ENCODE assay signal across 1 cellular context in the genomic region with DNA sequence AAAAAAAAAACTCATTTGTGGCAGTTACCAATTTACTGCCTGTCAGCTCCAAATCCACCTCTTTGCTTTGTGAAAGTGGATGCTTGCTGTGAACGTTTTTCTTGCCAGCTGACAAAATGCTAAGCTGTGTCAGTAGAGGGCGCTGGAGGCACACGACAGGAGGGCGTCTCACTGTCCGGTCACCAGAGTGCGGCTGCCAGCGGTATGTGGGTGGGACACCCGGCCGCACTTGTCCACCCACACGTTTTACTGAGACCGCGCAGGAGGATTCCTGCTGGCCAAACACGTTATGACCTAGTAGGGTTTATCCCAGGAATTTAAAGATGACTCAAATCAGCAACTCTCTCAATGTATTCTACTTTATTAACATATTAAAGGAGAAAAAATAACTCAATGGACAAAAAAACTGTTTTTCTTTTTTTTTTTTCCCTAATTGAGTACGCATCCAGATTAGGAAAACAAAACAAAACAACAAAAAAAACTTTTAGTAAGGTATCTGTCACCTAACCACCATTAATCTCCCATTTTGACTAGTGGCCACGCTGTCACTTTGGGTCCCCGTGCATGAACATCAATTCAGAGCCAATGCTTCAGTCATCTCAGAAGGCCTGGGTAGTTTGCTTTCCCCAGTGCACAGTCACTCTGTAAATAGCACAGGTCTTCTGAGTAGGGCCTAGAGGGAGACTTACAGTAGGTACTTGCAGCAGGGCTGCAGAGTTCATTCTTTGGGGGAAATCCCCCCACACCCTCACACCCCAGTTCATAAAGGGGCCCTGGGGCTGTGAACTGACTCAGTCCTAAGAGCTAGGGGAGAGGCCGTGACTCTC.
TF ChIP-seq lines count a peak whose summit lies in the region.

No MANE protein-coding gene starts in this region.

TF ChIP-seq in HepG2, 621 proteins besides CTCF, POLR2A, EP300 and RAD21 (continued from another document and continues in another):
- no peak for TF ChIP-seq ZNF790 (CRISPR knock-in tag; IDR thresholded peaks at IDR 0.05; ENCODE audit: borderline replicate concordance)
- TF ChIP-seq, protein P1, sequence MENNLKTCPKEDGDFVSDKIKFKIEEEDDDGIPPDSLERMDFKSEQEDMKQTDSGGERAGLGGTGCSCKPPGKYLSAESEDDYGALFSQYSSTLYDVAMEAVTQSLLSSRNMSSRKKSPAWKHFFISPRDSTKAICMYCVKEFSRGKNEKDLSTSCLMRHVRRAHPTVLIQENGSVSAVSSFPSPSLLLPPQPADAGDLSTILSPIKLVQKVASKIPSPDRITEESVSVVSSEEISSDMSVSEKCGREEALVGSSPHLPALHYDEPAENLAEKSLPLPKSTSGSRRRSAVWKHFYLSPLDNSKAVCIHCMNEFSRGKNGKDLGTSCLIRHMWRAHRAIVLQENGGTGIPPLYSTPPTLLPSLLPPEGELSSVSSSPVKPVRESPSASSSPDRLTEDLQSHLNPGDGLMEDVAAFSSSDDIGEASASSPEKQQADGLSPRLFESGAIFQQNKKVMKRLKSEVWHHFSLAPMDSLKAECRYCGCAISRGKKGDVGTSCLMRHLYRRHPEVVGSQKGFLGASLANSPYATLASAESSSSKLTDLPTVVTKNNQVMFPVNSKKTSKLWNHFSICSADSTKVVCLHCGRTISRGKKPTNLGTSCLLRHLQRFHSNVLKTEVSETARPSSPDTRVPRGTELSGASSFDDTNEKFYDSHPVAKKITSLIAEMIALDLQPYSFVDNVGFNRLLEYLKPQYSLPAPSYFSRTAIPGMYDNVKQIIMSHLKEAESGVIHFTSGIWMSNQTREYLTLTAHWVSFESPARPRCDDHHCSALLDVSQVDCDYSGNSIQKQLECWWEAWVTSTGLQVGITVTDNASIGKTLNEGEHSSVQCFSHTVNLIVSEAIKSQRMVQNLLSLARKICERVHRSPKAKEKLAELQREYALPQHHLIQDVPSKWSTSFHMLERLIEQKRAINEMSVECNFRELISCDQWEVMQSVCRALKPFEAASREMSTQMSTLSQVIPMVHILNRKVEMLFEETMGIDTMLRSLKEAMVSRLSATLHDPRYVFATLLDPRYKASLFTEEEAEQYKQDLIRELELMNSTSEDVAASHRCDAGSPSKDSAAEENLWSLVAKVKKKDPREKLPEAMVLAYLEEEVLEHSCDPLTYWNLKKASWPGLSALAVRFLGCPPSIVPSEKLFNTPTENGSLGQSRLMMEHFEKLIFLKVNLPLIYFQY (CRISPR knock-in tag; IDR thresholded peaks at IDR 0.05; ENCODE audit: borderline replicate concordance): no peak
- TF ChIP-seq, protein P2, sequence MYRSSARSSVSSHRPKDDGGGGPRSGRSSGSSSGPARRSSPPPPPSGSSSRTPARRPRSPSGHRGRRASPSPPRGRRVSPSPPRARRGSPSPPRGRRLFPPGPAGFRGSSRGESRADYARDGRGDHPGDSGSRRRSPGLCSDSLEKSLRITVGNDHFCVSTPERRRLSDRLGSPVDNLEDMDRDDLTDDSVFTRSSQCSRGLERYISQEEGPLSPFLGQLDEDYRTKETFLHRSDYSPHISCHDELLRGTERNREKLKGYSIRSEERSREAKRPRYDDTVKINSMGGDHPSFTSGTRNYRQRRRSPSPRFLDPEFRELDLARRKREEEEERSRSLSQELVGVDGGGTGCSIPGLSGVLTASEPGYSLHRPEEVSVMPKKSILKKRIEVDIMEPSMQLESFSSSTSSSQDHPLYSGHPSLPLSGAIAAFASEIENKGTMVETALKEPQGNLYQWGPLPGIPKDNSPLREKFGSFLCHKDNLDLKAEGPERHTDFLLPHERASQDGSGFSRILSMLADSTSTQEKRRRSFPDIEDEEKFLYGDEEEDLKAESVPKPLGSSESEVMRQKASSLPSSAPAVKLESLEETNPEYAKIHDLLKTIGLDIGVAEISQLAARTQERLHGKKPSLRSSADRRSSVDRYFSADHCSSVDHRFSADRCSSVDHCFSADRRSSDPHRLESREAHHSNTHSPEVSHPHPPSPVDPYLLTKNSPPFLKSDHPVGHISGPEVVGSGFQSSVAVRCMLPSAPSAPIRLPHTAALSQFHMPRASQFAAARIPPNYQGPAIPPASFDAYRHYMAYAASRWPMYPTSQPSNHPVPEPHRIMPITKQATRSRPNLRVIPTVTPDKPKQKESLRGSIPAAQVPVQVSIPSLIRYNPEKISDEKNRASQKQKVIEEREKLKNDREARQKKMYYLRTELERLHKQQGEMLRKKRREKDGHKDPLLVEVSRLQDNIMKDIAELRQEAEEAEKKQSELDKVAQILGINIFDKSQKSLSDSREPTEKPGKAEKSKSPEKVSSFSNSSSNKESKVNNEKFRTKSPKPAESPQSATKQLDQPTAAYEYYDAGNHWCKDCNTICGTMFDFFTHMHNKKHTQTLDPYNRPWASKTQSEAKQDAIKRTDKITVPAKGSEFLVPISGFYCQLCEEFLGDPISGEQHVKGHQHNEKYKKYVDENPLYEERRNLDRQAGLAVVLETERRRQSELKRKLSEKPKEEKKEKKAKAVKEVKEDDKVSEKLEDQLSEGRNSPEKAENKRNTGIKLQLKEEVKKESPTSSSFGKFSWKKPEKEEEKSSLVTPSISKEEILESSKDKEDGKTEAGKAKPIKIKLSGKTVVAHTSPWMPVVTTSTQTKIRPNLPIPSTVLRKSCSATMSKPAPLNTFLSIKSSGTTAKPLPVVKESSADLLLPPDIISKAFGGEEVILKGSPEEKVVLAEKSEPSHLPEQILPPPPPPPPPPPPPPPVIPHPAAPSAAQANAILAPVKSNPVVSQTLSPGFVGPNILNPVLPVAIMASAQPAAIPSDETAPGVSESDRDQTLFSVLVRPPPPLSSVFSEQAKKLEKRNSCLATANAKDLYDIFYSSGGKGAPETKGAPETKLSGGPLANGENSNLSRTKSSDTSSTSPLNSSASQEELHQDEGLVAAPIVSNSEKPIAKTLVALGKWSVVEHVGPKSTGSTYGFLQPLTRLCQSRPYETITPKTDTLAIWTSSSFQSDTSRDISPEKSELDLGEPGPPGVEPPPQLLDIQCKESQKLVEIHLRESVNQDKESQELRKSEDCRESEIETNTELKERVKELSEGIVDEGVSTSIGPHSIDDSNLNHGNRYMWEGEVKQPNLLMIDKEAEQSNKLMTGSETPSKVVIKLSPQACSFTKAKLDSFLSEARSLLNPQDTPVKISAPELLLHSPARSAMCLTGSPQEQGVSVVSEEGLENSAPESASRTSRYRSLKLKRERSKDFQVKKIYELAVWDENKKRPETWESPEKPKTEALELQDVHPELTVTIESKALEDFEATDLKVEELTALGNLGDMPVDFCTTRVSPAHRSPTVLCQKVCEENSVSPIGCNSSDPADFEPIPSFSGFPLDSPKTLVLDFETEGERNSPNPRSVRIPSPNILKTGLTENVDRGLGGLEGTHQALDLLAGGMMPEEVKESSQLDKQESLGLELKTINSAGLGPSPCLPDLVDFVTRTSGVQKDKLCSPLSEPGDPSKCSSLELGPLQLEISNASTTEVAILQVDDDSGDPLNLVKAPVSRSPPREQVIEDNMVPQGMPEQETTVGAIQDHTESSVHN (CRISPR knock-in tag; IDR thresholded peaks at IDR 0.05): no peak
- TF ChIP-seq, protein P3, sequence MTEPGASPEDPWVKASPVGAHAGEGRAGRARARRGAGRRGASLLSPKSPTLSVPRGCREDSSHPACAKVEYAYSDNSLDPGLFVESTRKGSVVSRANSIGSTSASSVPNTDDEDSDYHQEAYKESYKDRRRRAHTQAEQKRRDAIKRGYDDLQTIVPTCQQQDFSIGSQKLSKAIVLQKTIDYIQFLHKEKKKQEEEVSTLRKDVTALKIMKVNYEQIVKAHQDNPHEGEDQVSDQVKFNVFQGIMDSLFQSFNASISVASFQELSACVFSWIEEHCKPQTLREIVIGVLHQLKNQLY (CRISPR knock-in tag; IDR thresholded peaks at IDR 0.05): no peak
- no peak for TF ChIP-seq CAMTA2 (CRISPR knock-in tag; IDR thresholded peaks at IDR 0.05; ENCODE audit: borderline replicate concordance)
- TF ChIP-seq KAT2B (IDR thresholded peaks at IDR 0.05; ENCODE audit: borderline replicate concordance, low read depth, low read length): no peak
- TF ChIP-seq ZNF30 (CRISPR knock-in tag; IDR thresholded peaks at IDR 0.05): no peak
- TF ChIP-seq PRPF4 (IDR thresholded peaks at IDR 0.05; ENCODE audit: low read depth, low read length, poor library complexity, severe bottlenecking): no peak
- TF ChIP-seq HDAC2 (CRISPR knock-in tag; IDR thresholded peaks at IDR 0.05): peak; percentile 33; the same call in 1 of the 2 replicates
- peak; percentile 50 for TF ChIP-seq SMC3 (IDR thresholded peaks at IDR 0.05; ENCODE audit: low read length)
- no peak for TF ChIP-seq ZNF879 (CRISPR knock-in tag; IDR thresholded peaks at IDR 0.05)
- TF ChIP-seq HNRNPL (IDR thresholded peaks at IDR 0.05; ENCODE audit: low read depth, low read length): no peak
- TF ChIP-seq, protein P4, sequence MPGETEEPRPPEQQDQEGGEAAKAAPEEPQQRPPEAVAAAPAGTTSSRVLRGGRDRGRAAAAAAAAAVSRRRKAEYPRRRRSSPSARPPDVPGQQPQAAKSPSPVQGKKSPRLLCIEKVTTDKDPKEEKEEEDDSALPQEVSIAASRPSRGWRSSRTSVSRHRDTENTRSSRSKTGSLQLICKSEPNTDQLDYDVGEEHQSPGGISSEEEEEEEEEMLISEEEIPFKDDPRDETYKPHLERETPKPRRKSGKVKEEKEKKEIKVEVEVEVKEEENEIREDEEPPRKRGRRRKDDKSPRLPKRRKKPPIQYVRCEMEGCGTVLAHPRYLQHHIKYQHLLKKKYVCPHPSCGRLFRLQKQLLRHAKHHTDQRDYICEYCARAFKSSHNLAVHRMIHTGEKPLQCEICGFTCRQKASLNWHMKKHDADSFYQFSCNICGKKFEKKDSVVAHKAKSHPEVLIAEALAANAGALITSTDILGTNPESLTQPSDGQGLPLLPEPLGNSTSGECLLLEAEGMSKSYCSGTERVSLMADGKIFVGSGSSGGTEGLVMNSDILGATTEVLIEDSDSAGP (CRISPR knock-in tag; IDR thresholded peaks at IDR 0.05; ENCODE audit: borderline replicate concordance): no peak; the same call in 1 of the 2 replicates
- no peak for TF ChIP-seq HOXA9 (CRISPR knock-in tag; IDR thresholded peaks at IDR 0.05; ENCODE audit: borderline replicate concordance)
- TF ChIP-seq FOXA1 (IDR thresholded peaks at IDR 0.05): no peak
- TF ChIP-seq FOXA1 (CRISPR knock-in tag; IDR thresholded peaks at IDR 0.05): peak; percentile 11; the same call in 1 of the 2 replicates
- TF ChIP-seq, protein P5, sequence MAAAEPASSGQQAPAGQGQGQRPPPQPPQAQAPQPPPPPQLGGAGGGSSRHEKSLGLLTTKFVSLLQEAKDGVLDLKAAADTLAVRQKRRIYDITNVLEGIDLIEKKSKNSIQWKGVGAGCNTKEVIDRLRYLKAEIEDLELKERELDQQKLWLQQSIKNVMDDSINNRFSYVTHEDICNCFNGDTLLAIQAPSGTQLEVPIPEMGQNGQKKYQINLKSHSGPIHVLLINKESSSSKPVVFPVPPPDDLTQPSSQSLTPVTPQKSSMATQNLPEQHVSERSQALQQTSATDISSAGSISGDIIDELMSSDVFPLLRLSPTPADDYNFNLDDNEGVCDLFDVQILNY (CRISPR knock-in tag; conservative IDR thresholded peaks at IDR 0.05): no peak
- TF ChIP-seq, protein P6, sequence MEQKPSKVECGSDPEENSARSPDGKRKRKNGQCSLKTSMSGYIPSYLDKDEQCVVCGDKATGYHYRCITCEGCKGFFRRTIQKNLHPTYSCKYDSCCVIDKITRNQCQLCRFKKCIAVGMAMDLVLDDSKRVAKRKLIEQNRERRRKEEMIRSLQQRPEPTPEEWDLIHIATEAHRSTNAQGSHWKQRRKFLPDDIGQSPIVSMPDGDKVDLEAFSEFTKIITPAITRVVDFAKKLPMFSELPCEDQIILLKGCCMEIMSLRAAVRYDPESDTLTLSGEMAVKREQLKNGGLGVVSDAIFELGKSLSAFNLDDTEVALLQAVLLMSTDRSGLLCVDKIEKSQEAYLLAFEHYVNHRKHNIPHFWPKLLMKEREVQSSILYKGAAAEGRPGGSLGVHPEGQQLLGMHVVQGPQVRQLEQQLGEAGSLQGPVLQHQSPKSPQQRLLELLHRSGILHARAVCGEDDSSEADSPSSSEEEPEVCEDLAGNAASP (CRISPR knock-in tag; IDR thresholded peaks at IDR 0.05; ENCODE audit: borderline replicate concordance): no peak
- TF ChIP-seq, protein P7, sequence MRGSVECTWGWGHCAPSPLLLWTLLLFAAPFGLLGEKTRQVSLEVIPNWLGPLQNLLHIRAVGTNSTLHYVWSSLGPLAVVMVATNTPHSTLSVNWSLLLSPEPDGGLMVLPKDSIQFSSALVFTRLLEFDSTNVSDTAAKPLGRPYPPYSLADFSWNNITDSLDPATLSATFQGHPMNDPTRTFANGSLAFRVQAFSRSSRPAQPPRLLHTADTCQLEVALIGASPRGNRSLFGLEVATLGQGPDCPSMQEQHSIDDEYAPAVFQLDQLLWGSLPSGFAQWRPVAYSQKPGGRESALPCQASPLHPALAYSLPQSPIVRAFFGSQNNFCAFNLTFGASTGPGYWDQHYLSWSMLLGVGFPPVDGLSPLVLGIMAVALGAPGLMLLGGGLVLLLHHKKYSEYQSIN (CRISPR knock-in tag; IDR thresholded peaks at IDR 0.05; ENCODE audit: borderline replicate concordance): no peak
- peak; percentile 42; the same call in 1 of the 2 replicates for TF ChIP-seq RXRA (CRISPR knock-in tag; IDR thresholded peaks at IDR 0.05)
- TF ChIP-seq MIXL1 (CRISPR knock-in tag; IDR thresholded peaks at IDR 0.05): no peak; the same call in 1 of the 2 replicates
- TF ChIP-seq, protein P8, sequence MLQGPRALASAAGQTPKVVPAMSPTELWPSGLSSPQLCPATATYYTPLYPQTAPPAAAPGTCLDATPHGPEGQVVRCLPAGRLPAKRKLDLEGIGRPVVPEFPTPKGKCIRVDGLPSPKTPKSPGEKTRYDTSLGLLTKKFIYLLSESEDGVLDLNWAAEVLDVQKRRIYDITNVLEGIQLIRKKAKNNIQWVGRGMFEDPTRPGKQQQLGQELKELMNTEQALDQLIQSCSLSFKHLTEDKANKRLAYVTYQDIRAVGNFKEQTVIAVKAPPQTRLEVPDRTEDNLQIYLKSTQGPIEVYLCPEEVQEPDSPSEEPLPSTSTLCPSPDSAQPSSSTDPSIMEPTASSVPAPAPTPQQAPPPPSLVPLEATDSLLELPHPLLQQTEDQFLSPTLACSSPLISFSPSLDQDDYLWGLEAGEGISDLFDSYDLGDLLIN (CRISPR knock-in tag; IDR thresholded peaks at IDR 0.05; ENCODE audit: borderline replicate concordance): no peak
- no peak for TF ChIP-seq HDAC6 (IDR thresholded peaks at IDR 0.05; ENCODE audit: low read depth, low read length)
- TF ChIP-seq, protein P9, sequence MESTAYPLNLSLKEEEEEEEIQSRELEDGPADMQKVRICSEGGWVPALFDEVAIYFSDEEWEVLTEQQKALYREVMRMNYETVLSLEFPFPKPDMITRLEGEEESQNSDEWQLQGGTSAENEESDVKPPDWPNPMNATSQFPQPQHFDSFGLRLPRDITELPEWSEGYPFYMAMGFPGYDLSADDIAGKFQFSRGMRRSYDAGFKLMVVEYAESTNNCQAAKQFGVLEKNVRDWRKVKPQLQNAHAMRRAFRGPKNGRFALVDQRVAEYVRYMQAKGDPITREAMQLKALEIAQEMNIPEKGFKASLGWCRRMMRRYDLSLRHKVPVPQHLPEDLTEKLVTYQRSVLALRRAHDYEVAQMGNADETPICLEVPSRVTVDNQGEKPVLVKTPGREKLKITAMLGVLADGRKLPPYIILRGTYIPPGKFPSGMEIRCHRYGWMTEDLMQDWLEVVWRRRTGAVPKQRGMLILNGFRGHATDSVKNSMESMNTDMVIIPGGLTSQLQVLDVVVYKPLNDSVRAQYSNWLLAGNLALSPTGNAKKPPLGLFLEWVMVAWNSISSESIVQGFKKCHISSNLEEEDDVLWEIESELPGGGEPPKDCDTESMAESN (CRISPR knock-in tag; conservative IDR thresholded peaks at IDR 0.05): no peak
- TF ChIP-seq ERF (CRISPR knock-in tag; IDR thresholded peaks at IDR 0.05): peak; percentile 59; the same call in 1 of the 2 replicates
